13 cellular contexts compared by ENCODE assay signal in genomic region chr9:137297060-137297664, GRCh38. TPM values are rescaled to one million over a fixed set of nuclear protein-coding genes. Genes with fewer than 3 reads are reported as not detected.
DNase-seq lines count a peak whose midpoint lies in the region; ATAC-seq and TF ChIP-seq lines count a peak whose summit lies in the region.
"Had no signal": no experiment of that assay in that cellular context is flagged by ENCODE, and none has a peak within 500 bp of the region (broad histone marks: within the 10 kb centered on the region; RNA-seq: fewer than 3 reads in every experiment).

No MANE protein-coding gene starts in this region.

- peak in 3 of 8 donors; percentile 1 to 2 (median 1) for ATAC-seq in heart right ventricle
- no peak for ATAC-seq in Right ventricle myocardium superior (ENCODE audit: poor library complexity)
- ATAC-seq in effector memory CD8-positive, alpha-beta T cell (replicated peaks): no peak
- no peak for ATAC-seq in naive thymus-derived CD4-positive, alpha-beta T cell
- ATAC-seq in HG02885 (IDR thresholded peaks at IDR 0.05; ENCODE audit: poor library complexity, unreplicated experiment): no peak
- no peak for ATAC-seq in HG02970 (IDR thresholded peaks at IDR 0.05; ENCODE audit: low FRiP score, unreplicated experiment)

- H3K9me3 ChIP-seq in heart right ventricle: peaks cover 0 to 4% (median 0%) of the 10 kb centered on the region in 11 donors
- H3K9me3 ChIP-seq in naive thymus-derived CD4-positive, alpha-beta T cell (ENCODE audit: control insufficient read depth in 2 of 3, low read length in 3 of 3): no peaks in the 10 kb centered on the region
- H3K9me3 ChIP-seq in vagina: no peaks in the 10 kb centered on the region

- intact Hi-C loops in heart right ventricle (cut with DNase I) (loop anchor here in 5 of 10 donors (5.0 to 10.0 kb wide), 3 partner anchors 90 to 228 kb away; partner anchors contain the start of gene ENTPD8 (in 1 of the 5)), Right ventricle myocardium superior (cut with DNase I) (loop anchor here (5.0 to 10.0 kb wide), 3 partner anchors 110 to 228 kb away; partner anchors contain the start of gene ENTPD8), vagina (cut with DNase I) (loop anchor here (5.0 kb wide), 1 partner anchor 110 kb away; no protein-coding TSS in a partner anchor)
- intact Hi-C loops in naive thymus-derived CD4-positive, alpha-beta T cell (cut with micrococcal nuclease): no loop called here

- in situ Hi-C loops in G401 (cut with HindIII; ENCODE audit: low sequenced_read_pairs): no loop called here

- H3K27me3 Mint-ChIP-seq in effector memory CD8-positive, alpha-beta T cell: peaks cover 24 to 56% of the 10 kb centered on the region in 2 donors
- peaks cover 22 to 53% (median 31%) of the 10 kb centered on the region in 5 donors for H3K27me3 Mint-ChIP-seq in naive thymus-derived CD4-positive, alpha-beta T cell

- H3K4me1 ChIP-seq in heart right ventricle (peaks cover 5 to 65% (median 47%) of the 10 kb centered on the region in 9 donors), vagina (peaks cover 42% of the 10 kb centered on the region)
- H3K4me1 ChIP-seq in naive thymus-derived CD4-positive, alpha-beta T cell (ENCODE audit: control insufficient read depth in 2 of 2, insufficient read depth in 2 of 2, low read length in 2 of 2): peaks cover 7 to 12% of the 10 kb centered on the region in 2 donors

- no peak for TF ChIP-seq CTCF in heart right ventricle (IDR thresholded peaks at IDR 0.05)
- no peak for TF ChIP-seq CTCF in vagina (IDR thresholded peaks at IDR 0.05)

- CTCF ChIA-PET in naive thymus-derived CD4-positive, alpha-beta T cell (lab: Charles Lee): interaction anchor here (1.0 to 1.2 kb wide), 3 partner anchors 12 to 107 kb away, joined by 3 to 5 read pairs (median 3); partner anchors contain the start of gene RNF224

- peak overlapping the region; percentile 63 to 73 for H3K4me3 Mint-ChIP-seq in effector memory CD8-positive, alpha-beta T cell
- H3K4me3 Mint-ChIP-seq in naive thymus-derived CD4-positive, alpha-beta T cell: peak overlapping the region in 8 of 10 donors; percentile 39 to 86 (median 62)

- H3K9me3 Mint-ChIP-seq in effector memory CD8-positive, alpha-beta T cell: no peaks in the 10 kb centered on the region
- H3K9me3 Mint-ChIP-seq in naive thymus-derived CD4-positive, alpha-beta T cell: no peaks in the 10 kb centered on the region

- TF ChIP-seq POLR2A in vagina (IDR thresholded peaks at IDR 0.05): no peak

- H3K4me3 ChIP-seq in heart right ventricle: peak overlapping the region in 7 of 10 donors; percentile 8 to 87 (median 52)
- H3K4me3 ChIP-seq in naive thymus-derived CD4-positive, alpha-beta T cell (ENCODE audit: low read length): no peak overlapping the region
- no peak overlapping the region for H3K4me3 ChIP-seq in vagina

- WGBS in heart right ventricle, 2 donors: 58 to 67% methylated on average over 9 of the region's 9 CpGs

- peaks cover 3 to 10% of the 10 kb centered on the region in 2 donors for H3K4me1 Mint-ChIP-seq in effector memory CD8-positive, alpha-beta T cell (ENCODE audit: low read depth in 2 of 2)
- H3K4me1 Mint-ChIP-seq in naive thymus-derived CD4-positive, alpha-beta T cell: peaks cover 0 to 20% (median 13%) of the 10 kb centered on the region in 7 donors

- H3K27me3 ChIP-seq in heart right ventricle: peaks cover 0 to 80% (median 16%) of the 10 kb centered on the region in 7 donors
- peaks cover 15 to 30% of the 10 kb centered on the region in 2 donors for H3K27me3 ChIP-seq in naive thymus-derived CD4-positive, alpha-beta T cell (ENCODE audit: control insufficient read depth in 2 of 2, insufficient read depth in 2 of 2, low read length in 2 of 2)
- peaks cover 8% of the 10 kb centered on the region for H3K27me3 ChIP-seq in vagina

- peaks cover 0 to 10% (median 0%) of the 10 kb centered on the region in 9 donors for H3K36me3 ChIP-seq in heart right ventricle
- H3K36me3 ChIP-seq in naive thymus-derived CD4-positive, alpha-beta T cell (ENCODE audit: control insufficient read depth in 2 of 3, insufficient read depth in 3 of 3, low read length in 3 of 3): no peaks in the 10 kb centered on the region
- no peaks in the 10 kb centered on the region for H3K36me3 ChIP-seq in vagina
- H3K36me3 ChIP-seq: BE2C, tibial artery had no signal

- DNase-seq in heart right ventricle (no peak), Right ventricle myocardium superior (no peak), vagina (ENCODE audit: extremely low spot score in 2 of 2) (no peak), G401 (ENCODE audit: low spot score) (no peak)
- DNase-seq in effector memory CD8-positive, alpha-beta T cell: no peak
- no peak for DNase-seq in naive thymus-derived CD4-positive, alpha-beta T cell
- DNase-seq: BE2C; cerebellar nuclear complex; stimulated activated CD4-positive, alpha-beta T cell treated with anti-CD3 and anti-CD28 coated beads, Interleukin-4, amount 100 ng/mL, for 24 hours; T-helper 2 cell; tibial artery had no signal

- POLR2A ChIA-PET in naive thymus-derived CD4-positive, alpha-beta T cell (lab: Charles Lee): interaction anchor here (0.6 kb wide), 2 partner anchors 61 to 367 kb away, joined by 3 to 6 read pairs; no protein-coding TSS in a partner anchor

- H3K27ac ChIP-seq in heart right ventricle (peak overlapping the region; percentile 78 to 94 (median 90)), vagina (peak overlapping the region; percentile 11)
- H3K27ac ChIP-seq in naive thymus-derived CD4-positive, alpha-beta T cell (ENCODE audit: low read depth, low read length): no peak overlapping the region

- no peak overlapping the region for H3K27ac Mint-ChIP-seq in effector memory CD8-positive, alpha-beta T cell
- no peak overlapping the region for H3K27ac Mint-ChIP-seq in naive thymus-derived CD4-positive, alpha-beta T cell

- no peaks in the 10 kb centered on the region for H3K36me3 Mint-ChIP-seq in effector memory CD8-positive, alpha-beta T cell (ENCODE audit: insufficient read depth)
- H3K36me3 Mint-ChIP-seq in naive thymus-derived CD4-positive, alpha-beta T cell: no peaks in the 10 kb centered on the region

RNA-seq across cellular contexts. Expression of gene NRARP, which starts 4.9 kb away (rescaled TPM):
- 10 to 100 TPM in 7 of 10 donors, 1 to 10 TPM in 3; 2.6 to 20.8 (median 11.7) TPM for total RNA-seq in heart right ventricle
- 1 to 10 TPM; 2.0 to 5.4 TPM for polyA plus RNA-seq in heart right ventricle
- total RNA-seq in Right ventricle myocardium superior: 4.4 TPM
- total RNA-seq in naive thymus-derived CD4-positive, alpha-beta T cell: 1 to 10 TPM in 3 of 5 experiments, under 1 TPM in 2; 0.70 to 2.7 (median 1.7) TPM
- not detected for polyA plus RNA-seq in naive thymus-derived CD4-positive, alpha-beta T cell
- 29.5 TPM for total RNA-seq in vagina
- total RNA-seq in G401 (2014; rRNA removed; shearing (Covaris generic)): 6.3 and 6.7 TPM in 2 replicates

RNA-seq across cellular contexts. Expression of gene TOR4A, which starts 19.6 kb away (rescaled TPM):
- total RNA-seq in heart right ventricle (10 to 100 TPM; 15.2 to 21.5 (median 16.8) TPM), Right ventricle myocardium superior (16.6 TPM), vagina (13.0 TPM)
- 10 to 100 TPM in 1 of 2 donors, 1 to 10 TPM in 1; 4.7 to 11.5 TPM for polyA plus RNA-seq in heart right ventricle
- 10 to 100 TPM in 2 of 5 experiments, 1 to 10 TPM in 2, under 1 TPM in 1; 0.84 to 16.6 (median 2.3) TPM for total RNA-seq in naive thymus-derived CD4-positive, alpha-beta T cell
- polyA plus RNA-seq in naive thymus-derived CD4-positive, alpha-beta T cell: under 1 TPM in 1 of 2 donors, not detected in 1; 0.07 TPM
- total RNA-seq in G401 (2014; rRNA removed; shearing (Covaris generic)): 38.2 and 41.7 TPM in 2 replicates

RNA-seq across cellular contexts. Expression of gene NELFB, which starts 42.0 kb away (rescaled TPM):
- total RNA-seq in heart right ventricle (10 to 100 TPM; 31.6 to 47.1 (median 39.2) TPM), Right ventricle myocardium superior (39.9 TPM), vagina (44.0 TPM)
- 10 to 100 TPM; 31.5 to 52.9 TPM for polyA plus RNA-seq in heart right ventricle
- 10 to 100 TPM; 33.4 to 64.2 (median 38.9) TPM for total RNA-seq in naive thymus-derived CD4-positive, alpha-beta T cell
- 10 to 100 TPM; 22.9 to 36.5 TPM for polyA plus RNA-seq in naive thymus-derived CD4-positive, alpha-beta T cell
- 93.6 and 118 TPM in 2 replicates for total RNA-seq in G401 (2014; rRNA removed; shearing (Covaris generic))

RNA-seq across cellular contexts. Expression of gene STPG3, which starts 46.1 kb away (rescaled TPM):
- under 1 TPM in 3 of 10 donors, not detected in 7; 0.24 to 0.32 (median 0.32) TPM for total RNA-seq in heart right ventricle
- under 1 TPM in 1 of 2 donors, not detected in 1; 0.44 TPM for polyA plus RNA-seq in heart right ventricle
- 1.3 TPM for total RNA-seq in Right ventricle myocardium superior
- total RNA-seq in naive thymus-derived CD4-positive, alpha-beta T cell: not detected
- polyA plus RNA-seq in naive thymus-derived CD4-positive, alpha-beta T cell: not detected
- not detected for total RNA-seq in vagina
- not detected in 2 replicates for total RNA-seq in G401 (2014; rRNA removed; shearing (Covaris generic))

RNA-seq across cellular contexts. Expression of gene TUBB4B, which starts 56.1 kb away (rescaled TPM):
- total RNA-seq in heart right ventricle (100 to 1,000 TPM; 211 to 495 (median 330) TPM), Right ventricle myocardium superior (515 TPM), vagina (312 TPM)
- polyA plus RNA-seq in heart right ventricle: 100 to 1,000 TPM; 522 to 992 TPM
- 100 to 1,000 TPM in 1 of 5 experiments, 10 to 100 TPM in 4; 44.2 to 260 (median 87.5) TPM for total RNA-seq in naive thymus-derived CD4-positive, alpha-beta T cell
- 10 to 100 TPM; 17.5 to 49.9 TPM for polyA plus RNA-seq in naive thymus-derived CD4-positive, alpha-beta T cell
- 1,012 and 1,099 TPM in 2 replicates for total RNA-seq in G401 (2014; rRNA removed; shearing (Covaris generic))

Comparison
In these comparisons a context has a peak if more than half of its experiments do, and no peak if none do; other contexts are left out.
1. H3K4me3 ChIP-seq: peak in heart right ventricle (7 of 10); none in naive thymus-derived CD4-positive, alpha-beta T cell (single experiment) and vagina (0 of 2).
2. intact Hi-C loops: an anchor here in Right ventricle myocardium superior (5.0 to 10.0 kb wide) and vagina (5.0 kb wide); none called in naive thymus-derived CD4-positive, alpha-beta T cell.